1 cellular context compared by ENCODE assay signal in genomic region chr6:31086788-31087440, GRCh38.
TF ChIP-seq lines count a peak whose summit lies in the region.

No MANE protein-coding gene starts in this region.

TF ChIP-seq in H1, 55 proteins besides CTCF, POLR2A, EP300 and RAD21:
- TF ChIP-seq, protein P1, sequence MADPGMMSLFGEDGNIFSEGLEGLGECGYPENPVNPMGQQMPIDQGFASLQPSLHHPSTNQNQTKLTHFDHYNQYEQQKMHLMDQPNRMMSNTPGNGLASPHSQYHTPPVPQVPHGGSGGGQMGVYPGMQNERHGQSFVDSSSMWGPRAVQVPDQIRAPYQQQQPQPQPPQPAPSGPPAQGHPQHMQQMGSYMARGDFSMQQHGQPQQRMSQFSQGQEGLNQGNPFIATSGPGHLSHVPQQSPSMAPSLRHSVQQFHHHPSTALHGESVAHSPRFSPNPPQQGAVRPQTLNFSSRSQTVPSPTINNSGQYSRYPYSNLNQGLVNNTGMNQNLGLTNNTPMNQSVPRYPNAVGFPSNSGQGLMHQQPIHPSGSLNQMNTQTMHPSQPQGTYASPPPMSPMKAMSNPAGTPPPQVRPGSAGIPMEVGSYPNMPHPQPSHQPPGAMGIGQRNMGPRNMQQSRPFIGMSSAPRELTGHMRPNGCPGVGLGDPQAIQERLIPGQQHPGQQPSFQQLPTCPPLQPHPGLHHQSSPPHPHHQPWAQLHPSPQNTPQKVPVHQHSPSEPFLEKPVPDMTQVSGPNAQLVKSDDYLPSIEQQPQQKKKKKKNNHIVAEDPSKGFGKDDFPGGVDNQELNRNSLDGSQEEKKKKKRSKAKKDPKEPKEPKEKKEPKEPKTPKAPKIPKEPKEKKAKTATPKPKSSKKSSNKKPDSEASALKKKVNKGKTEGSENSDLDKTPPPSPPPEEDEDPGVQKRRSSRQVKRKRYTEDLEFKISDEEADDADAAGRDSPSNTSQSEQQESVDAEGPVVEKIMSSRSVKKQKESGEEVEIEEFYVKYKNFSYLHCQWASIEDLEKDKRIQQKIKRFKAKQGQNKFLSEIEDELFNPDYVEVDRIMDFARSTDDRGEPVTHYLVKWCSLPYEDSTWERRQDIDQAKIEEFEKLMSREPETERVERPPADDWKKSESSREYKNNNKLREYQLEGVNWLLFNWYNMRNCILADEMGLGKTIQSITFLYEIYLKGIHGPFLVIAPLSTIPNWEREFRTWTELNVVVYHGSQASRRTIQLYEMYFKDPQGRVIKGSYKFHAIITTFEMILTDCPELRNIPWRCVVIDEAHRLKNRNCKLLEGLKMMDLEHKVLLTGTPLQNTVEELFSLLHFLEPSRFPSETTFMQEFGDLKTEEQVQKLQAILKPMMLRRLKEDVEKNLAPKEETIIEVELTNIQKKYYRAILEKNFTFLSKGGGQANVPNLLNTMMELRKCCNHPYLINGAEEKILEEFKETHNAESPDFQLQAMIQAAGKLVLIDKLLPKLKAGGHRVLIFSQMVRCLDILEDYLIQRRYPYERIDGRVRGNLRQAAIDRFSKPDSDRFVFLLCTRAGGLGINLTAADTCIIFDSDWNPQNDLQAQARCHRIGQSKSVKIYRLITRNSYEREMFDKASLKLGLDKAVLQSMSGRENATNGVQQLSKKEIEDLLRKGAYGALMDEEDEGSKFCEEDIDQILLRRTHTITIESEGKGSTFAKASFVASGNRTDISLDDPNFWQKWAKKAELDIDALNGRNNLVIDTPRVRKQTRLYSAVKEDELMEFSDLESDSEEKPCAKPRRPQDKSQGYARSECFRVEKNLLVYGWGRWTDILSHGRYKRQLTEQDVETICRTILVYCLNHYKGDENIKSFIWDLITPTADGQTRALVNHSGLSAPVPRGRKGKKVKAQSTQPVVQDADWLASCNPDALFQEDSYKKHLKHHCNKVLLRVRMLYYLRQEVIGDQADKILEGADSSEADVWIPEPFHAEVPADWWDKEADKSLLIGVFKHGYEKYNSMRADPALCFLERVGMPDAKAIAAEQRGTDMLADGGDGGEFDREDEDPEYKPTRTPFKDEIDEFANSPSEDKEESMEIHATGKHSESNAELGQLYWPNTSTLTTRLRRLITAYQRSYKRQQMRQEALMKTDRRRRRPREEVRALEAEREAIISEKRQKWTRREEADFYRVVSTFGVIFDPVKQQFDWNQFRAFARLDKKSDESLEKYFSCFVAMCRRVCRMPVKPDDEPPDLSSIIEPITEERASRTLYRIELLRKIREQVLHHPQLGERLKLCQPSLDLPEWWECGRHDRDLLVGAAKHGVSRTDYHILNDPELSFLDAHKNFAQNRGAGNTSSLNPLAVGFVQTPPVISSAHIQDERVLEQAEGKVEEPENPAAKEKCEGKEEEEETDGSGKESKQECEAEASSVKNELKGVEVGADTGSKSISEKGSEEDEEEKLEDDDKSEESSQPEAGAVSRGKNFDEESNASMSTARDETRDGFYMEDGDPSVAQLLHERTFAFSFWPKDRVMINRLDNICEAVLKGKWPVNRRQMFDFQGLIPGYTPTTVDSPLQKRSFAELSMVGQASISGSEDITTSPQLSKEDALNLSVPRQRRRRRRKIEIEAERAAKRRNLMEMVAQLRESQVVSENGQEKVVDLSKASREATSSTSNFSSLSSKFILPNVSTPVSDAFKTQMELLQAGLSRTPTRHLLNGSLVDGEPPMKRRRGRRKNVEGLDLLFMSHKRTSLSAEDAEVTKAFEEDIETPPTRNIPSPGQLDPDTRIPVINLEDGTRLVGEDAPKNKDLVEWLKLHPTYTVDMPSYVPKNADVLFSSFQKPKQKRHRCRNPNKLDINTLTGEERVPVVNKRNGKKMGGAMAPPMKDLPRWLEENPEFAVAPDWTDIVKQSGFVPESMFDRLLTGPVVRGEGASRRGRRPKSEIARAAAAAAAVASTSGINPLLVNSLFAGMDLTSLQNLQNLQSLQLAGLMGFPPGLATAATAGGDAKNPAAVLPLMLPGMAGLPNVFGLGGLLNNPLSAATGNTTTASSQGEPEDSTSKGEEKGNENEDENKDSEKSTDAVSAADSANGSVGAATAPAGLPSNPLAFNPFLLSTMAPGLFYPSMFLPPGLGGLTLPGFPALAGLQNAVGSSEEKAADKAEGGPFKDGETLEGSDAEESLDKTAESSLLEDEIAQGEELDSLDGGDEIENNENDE (IDR thresholded peaks at IDR 0.05; ENCODE audit: insufficient replicate concordance, low read length): no peak
- TF ChIP-seq YY1 (IDR thresholded peaks at IDR 0.05; ENCODE audit: low read depth, low read length) (no peak), JUND (IDR thresholded peaks at IDR 0.05; ENCODE audit: low read length) (no peak)
